In the genomic region with DNA sequence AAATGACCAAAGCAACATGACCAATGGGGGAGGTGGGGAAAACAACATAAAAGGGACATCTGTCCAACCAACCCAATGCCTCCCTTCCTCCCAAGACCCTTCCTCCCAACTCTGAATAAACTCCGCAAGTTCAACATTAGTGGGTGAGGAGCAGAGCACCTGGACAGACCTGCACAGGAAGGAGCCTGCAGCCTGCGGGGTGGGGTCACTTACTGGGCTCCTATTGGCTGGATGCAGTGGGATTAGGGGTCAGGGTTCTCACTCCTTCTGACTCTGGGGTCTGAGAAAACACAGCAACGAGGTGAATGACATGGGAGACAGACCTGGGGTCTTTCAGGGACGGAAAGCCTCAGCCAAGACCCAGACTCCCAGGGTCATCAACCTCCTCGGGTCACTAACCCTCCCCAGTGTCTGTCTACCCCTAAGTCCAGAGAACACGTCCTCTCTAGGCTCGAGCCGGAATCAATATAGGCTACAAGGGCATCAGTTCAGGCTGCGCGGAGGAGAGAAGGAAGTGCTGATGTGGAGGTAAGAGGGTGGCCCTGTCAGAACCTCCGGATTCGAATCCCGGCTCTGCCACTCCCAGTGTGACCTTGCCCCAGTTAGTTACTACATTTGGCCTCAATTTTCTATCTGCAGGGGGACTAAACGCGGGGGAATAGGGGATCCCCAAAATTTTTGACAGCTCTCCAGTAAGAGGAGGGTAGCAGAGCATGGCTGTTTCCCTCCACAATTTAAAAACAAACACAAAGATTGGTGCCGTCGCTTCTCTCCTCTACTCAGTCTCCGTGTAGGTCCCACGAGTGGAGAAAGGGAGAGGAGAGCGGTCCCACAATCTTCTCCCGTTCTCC, we compare ENCODE assay signal across 9 cellular contexts. TPM values are rescaled to one million over a fixed set of nuclear protein-coding genes. Genes with fewer than 3 reads are reported as not detected.
DNase-seq lines count a peak whose midpoint lies in the region; ATAC-seq, FAIRE-seq and TF ChIP-seq lines count a peak whose summit lies in the region.
"Had no signal": no experiment of that assay in that cellular context is flagged by ENCODE, and none has a peak within 500 bp of the region (broad histone marks: within the 10 kb centered on the region; RNA-seq: fewer than 3 reads in every experiment).

No MANE protein-coding gene starts in this region.

- H3K79me2 ChIP-seq in SK-N-SH (ENCODE audit: insufficient read depth): no peaks in the 10 kb centered on the region

- H3K27me3 ChIP-seq in SK-N-SH (ENCODE audit: insufficient read depth) (no peaks in the 10 kb centered on the region), bronchial epithelial cell (ENCODE audit: control insufficient read depth, insufficient read depth, low read length) (peaks cover 18% of the 10 kb centered on the region), lower lobe of right lung (ENCODE audit: low read depth) (no peaks in the 10 kb centered on the region), transverse colon (no peaks in the 10 kb centered on the region)

- no peaks in the 10 kb centered on the region for H3K9me2 ChIP-seq in SK-N-SH

- H3K4me1 ChIP-seq in SK-N-SH (ENCODE audit: control insufficient read depth in 1 of 2, insufficient read depth in 2 of 2, low read depth in 1 of 2, low read length in 1 of 2) (peaks cover 0 to 10% of the 10 kb centered on the region in 2 experiments; a peak in 1 of 4 replicates), lower lobe of right lung (peaks cover 17% of the 10 kb centered on the region), transverse colon (peaks cover 10 to 32% (median 20%) of the 10 kb centered on the region in 4 donors)

- H2AFZ ChIP-seq in SK-N-SH (ENCODE audit: low read depth): peak overlapping the region; percentile 91

- DNase-seq in SK-N-SH (no peak), bronchial epithelial cell (ENCODE audit: low read depth) (no peak), lower lobe of right lung (no peak), transverse colon (peak; percentile 47), NCI-H510A treated with DMSO at 0.1 percent for 48 hours (lab: John Stamatoyannopoulos, UW) (no peak), SKM-1 treated with dmso at 0.1 percent for 144 hours (lab: John Stamatoyannopoulos, UW; ENCODE audit: unreplicated experiment) (no peak)
- DNase-seq in stimulated activated CD8-positive, alpha-beta memory T cell treated with anti-CD3 and anti-CD28 coated beads, Interleukin-4, amount 100 ng/mL, for 48 hours: no peak

- no peak for TF ChIP-seq RAD21 in SK-N-SH (IDR thresholded peaks at IDR 0.05; ENCODE audit: low read length)

- FAIRE-seq in bronchial epithelial cell (lab: Jason Lieb, UNC): no peak
- FAIRE-seq: islet of Langerhans had no signal

- H3F3A ChIP-seq in SK-N-SH (replicated peaks; ENCODE audit: insufficient read depth): no peaks in the 10 kb centered on the region

- in situ Hi-C loops in transverse colon (cut with MboI; ENCODE audit: low pct_ligation_motif_present in 1 of 4, low pct_unique_long_range_greater_than_20kb in 1 of 4, low sequenced_read_pairs in 3 of 4): no loop called here

- H3K9me3 ChIP-seq in SK-N-SH (no peaks in the 10 kb centered on the region), lower lobe of right lung (no peaks in the 10 kb centered on the region), transverse colon (no peaks in the 10 kb centered on the region)

- no peak overlapping the region for H3K27ac ChIP-seq in SK-N-SH (ENCODE audit: low read depth in 2 of 2, low read length in 1 of 2)
- H3K27ac ChIP-seq in lower lobe of right lung: peak overlapping the region; percentile 85
- H3K27ac ChIP-seq in transverse colon: peak overlapping the region; percentile 84 to 93 (median 91)

- H3K4me3 ChIP-seq in SK-N-SH (ENCODE audit: low read depth in 2 of 2, low read length in 1 of 2) (peak overlapping the region; percentile 56 to 68), bronchial epithelial cell (ENCODE audit: low read depth, low read length) (peak overlapping the region; percentile 46), lower lobe of right lung (peak overlapping the region; percentile 90), transverse colon (peak overlapping the region; percentile 61 to 90 (median 76))

- ATAC-seq in SK-N-SH treated with all-trans-retinoic acid at 6 μM for 48 hours (no peak), lower lobe of right lung (peak in 1 of 2 donors; percentile 27)

- CTCF ChIA-PET in SK-N-SH (lab: Yijun Ruan, JAX): interaction anchor here (1.0 to 18.2 kb wide), 6 partner anchors 9 to 77 kb away, joined by 3 to 555 read pairs (median 21); partner anchors contain the start of genes RNASE7, TMEM253 and ZNF219

- no peaks in the 10 kb centered on the region for H3K36me3 ChIP-seq in SK-N-SH (replicated peaks in 1 of 2; ENCODE audit: control insufficient read depth in 1 of 2, insufficient read depth in 2 of 2, low read length in 1 of 2)
- H3K36me3 ChIP-seq in bronchial epithelial cell (ENCODE audit: control insufficient read depth, insufficient read depth, low read length): no peaks in the 10 kb centered on the region
- peaks cover 32% of the 10 kb centered on the region for H3K36me3 ChIP-seq in lower lobe of right lung
- peaks cover 0 to 16% (median 3%) of the 10 kb centered on the region in 4 donors for H3K36me3 ChIP-seq in transverse colon

- H4K20me1 ChIP-seq in SK-N-SH (ENCODE audit: insufficient read depth): no peaks in the 10 kb centered on the region

- no peak for TF ChIP-seq CTCF in SK-N-SH (IDR thresholded peaks at IDR 0.05)
- no peak for TF ChIP-seq CTCF in bronchial epithelial cell (IDR thresholded peaks at IDR 0.05; ENCODE audit: insufficient read depth, low read length, severe bottlenecking)
- no peak for TF ChIP-seq CTCF in lower lobe of right lung (IDR thresholded peaks at IDR 0.05)
- TF ChIP-seq CTCF in transverse colon (IDR thresholded peaks at IDR 0.05): no peak

- TF ChIP-seq POLR2A in transverse colon (IDR thresholded peaks at IDR 0.05): no peak

- peak overlapping the region; percentile 89 for H3K4me2 ChIP-seq in SK-N-SH

- TF ChIP-seq EP300 in SK-N-SH (IDR thresholded peaks at IDR 0.05; ENCODE audit: borderline replicate concordance in 1 of 2, low read depth in 1 of 2, low read length in 1 of 2) (no peak), transverse colon (IDR thresholded peaks at IDR 0.05; ENCODE audit: low read depth) (no peak)

- intact Hi-C loops in lower lobe of right lung (cut with DNase I) (loop anchor here (5.0 kb wide), 1 partner anchor 73 kb away; the partner anchor contains the start of gene ZNF219), transverse colon (cut with DNase I; ENCODE audit: low total_unique reads) (no loop called here)

- H3K9ac ChIP-seq in SK-N-SH: no peak overlapping the region

- POLR2A ChIA-PET in SK-N-SH (lab: Yijun Ruan, JAX): interaction anchor here (2.1 kb wide), 1 partner anchor 8 kb away, joined by 11 read pairs; no protein-coding TSS in a partner anchor

- WGBS in SK-N-SH (ENCODE audit: low lambda C conversion rate): 73% methylated on average over 20 of the region's 21 CpGs
- WGBS in transverse colon (ENCODE audit: low coverage in 1 of 2), 2 donors: 4 to 8% methylated on average over 5 to 21 of the region's 21 CpGs

TF ChIP-seq in SK-N-SH, 30 proteins besides CTCF, POLR2A, EP300 and RAD21 (continues in another document):
- TF ChIP-seq FOXM1 (IDR thresholded peaks at IDR 0.05; ENCODE audit: low read depth): no peak

RNA-seq across cellular contexts. Expression of gene NDRG2, which starts 0.8 kb away (rescaled TPM):
- 15.8 and 15.9 TPM in 2 replicates for polyA plus RNA-seq in SK-N-SH (2012; rRNA removed)
- 10.1 and 11.7 TPM in 2 replicates for polyA plus RNA-seq in SK-N-SH (2012; cell fraction: cytosol; rRNA removed)
- polyA plus RNA-seq in SK-N-SH (2012; cell fraction: nucleus; rRNA removed): 29.0 and 31.1 TPM in 2 replicates
- total RNA-seq in bronchial epithelial cell (9.2 and 23.3 TPM in 2 replicates), lower lobe of right lung (92.7 TPM), transverse colon (100 to 1,000 TPM; 144 to 275 (median 192) TPM)

RNA-seq across cellular contexts. Expression of gene TPPP2, which starts 6.0 kb away (rescaled TPM):
- not detected in 2 replicates for polyA plus RNA-seq in SK-N-SH (2012; rRNA removed)
- polyA plus RNA-seq in SK-N-SH (2012; cell fraction: cytosol; rRNA removed): not detected in 2 replicates
- not detected in 2 replicates for polyA plus RNA-seq in SK-N-SH (2012; cell fraction: nucleus; rRNA removed)
- total RNA-seq in bronchial epithelial cell (not detected in 2 replicates), lower lobe of right lung (not detected), transverse colon (not detected)

RNA-seq across cellular contexts. Expression of gene RNASE13, which starts 10.6 kb away (rescaled TPM):
- polyA plus RNA-seq in SK-N-SH (2012; rRNA removed): 0.10 TPM in 1 of 2 replicates, not detected in the other
- polyA plus RNA-seq in SK-N-SH (2012; cell fraction: cytosol; rRNA removed): not detected in 2 replicates
- 0.12 and 0.36 TPM in 2 replicates for polyA plus RNA-seq in SK-N-SH (2012; cell fraction: nucleus; rRNA removed)
- not detected in 2 replicates for total RNA-seq in bronchial epithelial cell
- not detected for total RNA-seq in lower lobe of right lung
- total RNA-seq in transverse colon: not detected

RNA-seq across cellular contexts. Expression of gene RNASE7, which starts 18.1 kb away (rescaled TPM):
- not detected in 2 replicates for polyA plus RNA-seq in SK-N-SH (2012; rRNA removed)
- polyA plus RNA-seq in SK-N-SH (2012; cell fraction: cytosol; rRNA removed): 0.03 TPM in 1 of 2 replicates, not detected in the other
- polyA plus RNA-seq in SK-N-SH (2012; cell fraction: nucleus; rRNA removed): not detected in 2 replicates
- 8.2 and 12.1 TPM in 2 replicates for total RNA-seq in bronchial epithelial cell
- not detected for total RNA-seq in lower lobe of right lung
- total RNA-seq in transverse colon: under 1 TPM in 1 of 4 donors, not detected in 3; 0.48 TPM

RNA-seq across cellular contexts. Expression of gene SLC39A2, which starts 24.9 kb away (rescaled TPM):
- not detected in 2 replicates for polyA plus RNA-seq in SK-N-SH (2012; rRNA removed)
- polyA plus RNA-seq in SK-N-SH (2012; cell fraction: cytosol; rRNA removed): not detected in 2 replicates
- 0.08 and 0.14 TPM in 2 replicates for polyA plus RNA-seq in SK-N-SH (2012; cell fraction: nucleus; rRNA removed)
- total RNA-seq in bronchial epithelial cell (under 0.01 and 0.26 TPM in 2 replicates), lower lobe of right lung (not detected), transverse colon (1 to 10 TPM in 1 of 4 donors, under 1 TPM in 1, not detected in 2; 0.82 to 1.4 TPM)

Comparison
In these comparisons a context has a peak if more than half of its experiments do, and no peak if none do; other contexts are left out.
1. H3K27ac ChIP-seq: peak in lower lobe of right lung (single experiment) and transverse colon (4 of 4); none in SK-N-SH (0 of 2).
2. Peak in every context shown above with its lines, with median percentiles within 50 percentile points of each other: H3K4me3 ChIP-seq.